8 cellular contexts compared by ENCODE assay signal in the genomic region with DNA sequence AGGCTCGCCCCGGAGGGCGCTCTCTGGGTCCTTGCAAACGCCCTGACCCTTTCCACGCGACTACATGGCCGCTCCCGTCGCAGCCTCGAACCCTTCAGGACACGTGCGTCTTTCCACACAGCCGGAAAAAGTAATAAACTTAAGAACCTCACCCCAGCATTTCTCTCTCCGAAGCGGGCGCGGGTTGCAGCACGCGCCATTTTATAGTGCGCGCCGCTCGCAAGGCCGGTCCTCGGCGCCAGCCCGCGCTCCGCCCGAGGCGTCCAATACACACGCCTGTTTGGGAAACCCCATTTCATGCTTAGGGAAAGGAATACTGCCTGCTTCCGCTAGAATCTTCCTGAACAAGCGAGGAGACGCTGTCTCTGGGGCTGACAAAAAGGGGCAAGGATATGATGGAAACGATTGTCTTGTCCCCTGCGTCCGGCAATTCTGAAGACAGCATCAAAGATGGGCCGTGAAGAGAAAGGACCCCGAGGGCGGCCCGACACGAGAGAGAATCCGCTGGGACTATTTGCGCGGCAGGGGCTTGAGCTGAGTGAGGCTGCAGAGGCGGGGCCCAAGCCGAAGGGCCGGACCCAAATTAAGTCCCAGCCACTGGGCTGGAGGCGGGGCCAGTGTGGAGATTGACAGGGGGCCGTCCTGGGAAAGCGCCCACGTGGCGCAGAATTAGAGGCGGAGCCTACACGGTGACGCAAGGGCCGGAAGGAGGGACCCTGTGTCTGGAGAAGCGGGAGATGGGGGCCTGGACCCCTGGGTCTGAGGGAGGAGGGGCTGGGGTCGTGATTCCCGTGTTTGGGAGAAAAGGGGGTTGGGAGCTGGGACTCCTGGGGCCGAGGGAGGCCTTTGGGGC. TPM values are rescaled to one million over a fixed set of nuclear protein-coding genes. Genes with fewer than 3 reads are reported as not detected.
DNase-seq lines count a peak whose midpoint lies in the region; ATAC-seq and TF ChIP-seq lines count a peak whose summit lies in the region.

No MANE protein-coding gene starts in this region.

- H3K9me3 Mint-ChIP-seq in CD14-positive monocyte = no peaks in the 10 kb centered on the region
- no peaks in the 10 kb centered on the region for H3K9me3 Mint-ChIP-seq in dendritic cell treated with granulocyte-macrophage colony-stimulating factor and Interleukin-4, amounts not matched to agents 40 ng/mL and 50 ng/mL, for 4 days

- peak overlapping the region; percentile 99 to 100 (median 100) for H3K27ac Mint-ChIP-seq in CD14-positive monocyte
- peak overlapping the region; percentile 100 for H3K27ac Mint-ChIP-seq in dendritic cell treated with granulocyte-macrophage colony-stimulating factor and Interleukin-4, amounts not matched to agents 40 ng/mL and 50 ng/mL, for 4 days

- H3K36me3 ChIP-seq in left lung = peaks cover 0 to 27% of the 10 kb centered on the region in 2 donors

- H3K4me1 ChIP-seq in left lung = peaks cover 17 to 20% of the 10 kb centered on the region in 2 donors

- peak overlapping the region; percentile 92 to 97 for H3K4me3 ChIP-seq in left lung

- DNase-seq in CD14-positive monocyte (ENCODE audit: low spot score) (peak; percentile 97), NCI-H748 treated with DMSO at 0.1 percent for 48 hours (lab: John Stamatoyannopoulos, UW) (peak; percentile 99), left lung (peak; percentile 97 to 99)
- DNase-seq in activated CD4-positive, alpha-beta T cell treated with anti-CD3 and anti-CD28 coated beads, Interleukin-2, amount 50 U/mL, for 4 hours = peak; percentile 97 to 98
- peak; percentile 99 for DNase-seq in stimulated activated CD4-positive, alpha-beta T cell treated with anti-CD3 and anti-CD28 coated beads, Interleukin-2, amount 100 ng/mL, for 4 hours (ENCODE audit: low read depth)

- H3K27me3 Mint-ChIP-seq in CD14-positive monocyte (ENCODE audit: low read depth in 3 of 3) = peaks cover 4 to 5% (median 5%) of the 10 kb centered on the region in 3 donors
- no peaks in the 10 kb centered on the region for H3K27me3 Mint-ChIP-seq in dendritic cell treated with granulocyte-macrophage colony-stimulating factor and Interleukin-4, amounts not matched to agents 40 ng/mL and 50 ng/mL, for 4 days

- no peak for TF ChIP-seq CTCF in CD14-positive monocyte (IDR thresholded peaks at IDR 0.05)
- no peak for TF ChIP-seq CTCF in left lung (IDR thresholded peaks at IDR 0.05)

- no peaks in the 10 kb centered on the region for H3K27me3 ChIP-seq in left lung

- peaks cover 13 to 23% of the 10 kb centered on the region in 2 donors for H3K36me3 Mint-ChIP-seq in CD14-positive monocyte
- peaks cover 38% of the 10 kb centered on the region for H3K36me3 Mint-ChIP-seq in dendritic cell treated with granulocyte-macrophage colony-stimulating factor and Interleukin-4, amounts not matched to agents 40 ng/mL and 50 ng/mL, for 4 days (ENCODE audit: low read depth)

- peak overlapping the region; percentile 97 to 98 for H3K27ac ChIP-seq in left lung

- peaks cover 22% of the 10 kb centered on the region for H3K4me1 Mint-ChIP-seq in CD14-positive monocyte
- H3K4me1 Mint-ChIP-seq in dendritic cell treated with granulocyte-macrophage colony-stimulating factor and Interleukin-4, amounts not matched to agents 40 ng/mL and 50 ng/mL, for 4 days (ENCODE audit: low read depth) = peaks cover 24% of the 10 kb centered on the region

- H3K4me3 Mint-ChIP-seq in CD14-positive monocyte = peak overlapping the region; percentile 98 to 100
- H3K4me3 Mint-ChIP-seq in dendritic cell treated with granulocyte-macrophage colony-stimulating factor and Interleukin-4, amounts not matched to agents 40 ng/mL and 50 ng/mL, for 4 days = peak overlapping the region; percentile 100

- ATAC-seq in GM19397 (IDR thresholded peaks at IDR 0.05; ENCODE audit: unreplicated experiment) (peak; percentile 92), HG03565 (IDR thresholded peaks at IDR 0.05; ENCODE audit: unreplicated experiment) (peak; percentile 87), left lung (peak; percentile 99)

- intact Hi-C loops in CD14-positive monocyte (cut with micrococcal nuclease) (loop anchor here (5.0 to 10.0 kb wide), 4 partner anchors 292 to 780 kb away; partner anchors contain the start of genes KCNC3 (in 2 of the 2), ASPDH (in 1 of the 2), JOSD2 (in 1 of the 2) and VRK3 (in 1 of the 2)), left lung (cut with DNase I) (no loop called here)
- intact Hi-C loops in dendritic cell treated with granulocyte-macrophage colony-stimulating factor and Interleukin-4, amounts not matched to agents 40 ng/mL and 50 ng/mL, for 4 days (cut with micrococcal nuclease) = loop anchor here (10.0 kb wide), 1 partner anchor 80 kb away; the partner anchor contains the start of gene CLEC11A

- H3K9me3 ChIP-seq in left lung = no peaks in the 10 kb centered on the region

RNA-seq across cellular contexts. Expression of gene ACP4, which starts 14.4 kb away (rescaled TPM):
- not detected for polyA plus RNA-seq in CD14-positive monocyte
- total RNA-seq in left lung = not detected

RNA-seq across cellular contexts. Expression of gene KLK1, which starts 18.9 kb away (rescaled TPM):
- polyA plus RNA-seq in CD14-positive monocyte = under 1 TPM in 1 of 2 donors, not detected in 1; 0.66 TPM
- total RNA-seq in left lung = under 1 TPM; 0.41 to 0.76 TPM

RNA-seq across cellular contexts. Expression of gene KLK15, which starts 28.7 kb away (rescaled TPM):
- polyA plus RNA-seq in CD14-positive monocyte = not detected
- total RNA-seq in left lung = not detected

RNA-seq across cellular contexts. Expression of gene GPR32, which starts 34.4 kb away (rescaled TPM):
- not detected for polyA plus RNA-seq in CD14-positive monocyte
- not detected for total RNA-seq in left lung

RNA-seq across cellular contexts. Expression of gene KLK3, which starts 50.1 kb away (rescaled TPM):
- not detected for polyA plus RNA-seq in CD14-positive monocyte
- total RNA-seq in left lung = not detected

Comparison
In these comparisons a context has a peak if more than half of its experiments do, and no peak if none do; other contexts are left out.
1. Peak in every context shown above with its lines: DNase-seq, ATAC-seq, H3K4me3 ChIP-seq and H3K27ac ChIP-seq.
2. intact Hi-C loops: an anchor here in CD14-positive monocyte (5.0 to 10.0 kb wide) and dendritic cell treated with granulocyte-macrophage colony-stimulating factor and Interleukin-4, amounts not matched to agents 40 ng/mL and 50 ng/mL, for 4 days (10.0 kb wide); none called in left lung.